In genomic region chr2:121202541-121203310, GRCh38 we compare ENCODE assay signal across 21 cellular contexts.
DNase-seq lines count a peak whose midpoint lies in the region; ATAC-seq, FAIRE-seq and TF ChIP-seq lines count a peak whose summit lies in the region.
"Had no signal": no experiment of that assay in that cellular context is flagged by ENCODE, and none has a peak within 500 bp of the region (broad histone marks: within the 10 kb centered on the region; RNA-seq: fewer than 3 reads in every experiment).

No MANE protein-coding gene starts in this region.

- H3K4me1 ChIP-seq in foreskin keratinocyte (peaks cover 4% of the 10 kb centered on the region), transverse colon (peaks cover 3 to 29% (median 20%) of the 10 kb centered on the region in 4 donors)
- H3K4me1 ChIP-seq: breast epithelium had no signal

- TF ChIP-seq EP300 in transverse colon (IDR thresholded peaks at IDR 0.05; ENCODE audit: low read depth): no peak

- in situ Hi-C loops in transverse colon (cut with MboI; ENCODE audit: low pct_ligation_motif_present in 1 of 4, low pct_unique_long_range_greater_than_20kb in 1 of 4, low sequenced_read_pairs in 3 of 4): no loop called here

- ATAC-seq in foreskin keratinocyte (peak; percentile 48), HG03432 (IDR thresholded peaks at IDR 0.05; ENCODE audit: unreplicated experiment) (no peak)
- ATAC-seq: naive thymus-derived CD4-positive, alpha-beta T cell had no signal

- H3K27ac ChIP-seq in foreskin keratinocyte (no peak overlapping the region), transverse colon (peak overlapping the region; percentile 51 to 56 (median 55)), coronary artery (no peak overlapping the region)
- H3K27ac ChIP-seq: breast epithelium, right atrium auricular region, upper lobe of left lung had no signal

- TF ChIP-seq POLR2A in transverse colon (IDR thresholded peaks at IDR 0.05) (peak; percentile 21), GM12892 (IDR thresholded peaks at IDR 0.05; ENCODE audit: low read depth, low read length) (no peak)

- WGBS in transverse colon (ENCODE audit: low coverage in 1 of 2), 2 donors: 86% methylated on average over 11 of the region's 11 CpGs; no CpG with 5 or more reads in 1 of the 2 donors

- peak in 2 of 3 experiments; percentile 20 to 30 for DNase-seq in NCI-H1417 (lab: John Stamatoyannopoulos, UW)
- no peak for DNase-seq in NCI-H1417 treated with DMSO at 0.1 percent for 48 hours (lab: John Stamatoyannopoulos, UW)
- peak; percentile 30 for DNase-seq in NCI-H345 (lab: John Stamatoyannopoulos, UW)
- no peak for DNase-seq in foreskin keratinocyte
- peak; percentile 74 for DNase-seq in transverse colon
- no peak for DNase-seq in coronary artery (ENCODE audit: low spot score)
- DNase-seq in GM12892 (ENCODE audit: insufficient read length): no peak
- DNase-seq: activated CD4-positive, CD25-positive, alpha-beta regulatory T cell; activated T-cell treated with anti-CD3 and anti-CD28 coated beads, Interleukin-2, amount 50 U/mL, for 24 hours; amniotic stem cell; COR-L47; H9; MG63; naive thymus-derived CD4-positive, alpha-beta T cell; NCI-H524 treated with DMSO at 0.1 percent for 48 hours; stimulated activated CD4-positive, alpha-beta T cell treated with anti-CD3 and anti-CD28 coated beads, Interleukin-12 subunit alpha, Interleukin-12 subunit beta, amount 100 ng/mL, for 4 hours; upper lobe of left lung had no signal

- no peaks in the 10 kb centered on the region for H3K36me3 ChIP-seq in transverse colon
- H3K36me3 ChIP-seq: breast epithelium, MG63, right atrium auricular region, upper lobe of left lung had no signal

- no peaks in the 10 kb centered on the region for H3K9me3 ChIP-seq in transverse colon
- H3K9me3 ChIP-seq: breast epithelium, MG63, right atrium auricular region, upper lobe of left lung had no signal

- intact Hi-C loops in transverse colon (cut with DNase I; ENCODE audit: low total_unique reads): no loop called here

- H3K27me3 ChIP-seq in foreskin keratinocyte (no peaks in the 10 kb centered on the region), transverse colon (no peaks in the 10 kb centered on the region)
- H3K27me3 ChIP-seq: breast epithelium, MG63, right atrium auricular region, upper lobe of left lung had no signal

- no peak for FAIRE-seq in GM12892 (lab: Jason Lieb, UNC)
- FAIRE-seq: keratinocyte had no signal

- TF ChIP-seq CTCF in foreskin keratinocyte (conservative IDR thresholded peaks at IDR 0.05): no peak
- no peak for TF ChIP-seq CTCF in transverse colon (IDR thresholded peaks at IDR 0.05)
- no peak for TF ChIP-seq CTCF in coronary artery (IDR thresholded peaks at IDR 0.05)

- H3K4me3 ChIP-seq in transverse colon (no peak overlapping the region), coronary artery (no peak overlapping the region)
- H3K4me3 ChIP-seq: breast epithelium, MG63, right atrium auricular region, upper lobe of left lung had no signal

Comparison
In these comparisons a context has a peak if more than half of its experiments do, and no peak if none do; other contexts are left out.
1. DNase-seq: peak in NCI-H1417 (2 of 3), NCI-H345 (single experiment) and transverse colon (single experiment); none in NCI-H1417 treated with DMSO at 0.1 percent for 48 hours (single experiment), foreskin keratinocyte (0 of 2), coronary artery (single experiment) and GM12892 (single experiment).
2. H3K27ac ChIP-seq: peak in transverse colon (4 of 4); none in foreskin keratinocyte (single experiment) and coronary artery (0 of 2).